15 cellular contexts compared by ENCODE assay signal in the genomic region with DNA sequence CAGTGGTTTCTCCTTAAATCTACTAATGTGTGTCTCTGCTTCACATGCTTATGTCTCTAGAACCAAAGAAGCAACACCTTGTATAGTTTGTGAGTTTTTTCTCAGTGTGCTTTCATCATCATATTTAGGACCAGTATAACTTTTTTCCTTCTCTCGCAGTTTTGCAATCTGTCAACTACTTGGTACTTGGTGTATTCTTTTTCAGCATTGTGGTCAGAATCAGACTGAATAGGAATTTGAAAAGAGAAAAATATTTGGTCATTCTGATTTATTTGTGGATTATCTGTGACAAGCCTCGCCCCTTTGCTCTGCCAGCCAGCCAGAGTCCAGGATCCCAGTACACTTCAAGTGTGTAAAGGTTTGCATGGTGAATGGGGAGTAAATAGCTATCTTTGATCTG.
"Had no signal": no experiment of that assay in that cellular context is flagged by ENCODE, and none has a peak within 500 bp of the region (broad histone marks: within the 10 kb centered on the region; RNA-seq: fewer than 3 reads in every experiment).

No MANE protein-coding gene starts in this region.

- H3K27me3 ChIP-seq: dorsolateral prefrontal cortex, heart right ventricle, right atrium auricular region, tibial artery, upper lobe of left lung, uterus had no signal

- H3K9me3 ChIP-seq: heart right ventricle, mucosa of descending colon, right atrium auricular region, tibial artery, upper lobe of left lung, uterus had no signal

- H3K4me3 Mint-ChIP-seq: nephron progenitor cell had no signal

- H3K27ac ChIP-seq: coronary artery, dorsolateral prefrontal cortex, upper lobe of left lung had no signal

- H3K9me3 Mint-ChIP-seq: nephron progenitor cell had no signal

- H3K36me3 ChIP-seq: right atrium auricular region, tibial artery, uterus had no signal

- ATAC-seq: mucosa of descending colon; stimulated activated naive CD8-positive, alpha-beta T cell treated with anti-CD3 and anti-CD28 coated beads, Interleukin-15, Interleukin-2, amounts not matched to agents 100 U/mL and 50 U/mL, for 24 hours had no signal

- H3K4me3 ChIP-seq: coronary artery, dorsolateral prefrontal cortex, heart right ventricle, mucosa of descending colon, right atrium auricular region, smooth muscle cell, tibial artery, upper lobe of left lung, uterus had no signal

- H3K27ac Mint-ChIP-seq: nephron progenitor cell had no signal

- DNase-seq: central memory CD4-positive, alpha-beta T cell; dorsolateral prefrontal cortex; effector CD8-positive, alpha-beta T cell; heart right ventricle; mucosa of descending colon; nephron progenitor cell; posterior cingulate gyrus; stimulated activated CD4-positive, alpha-beta T cell treated with anti-CD3 and anti-CD28 coated beads, Interleukin-2, amount 100 ng/mL, for 48 hours; stimulated activated naive CD8-positive, alpha-beta T cell treated with anti-CD3 and anti-CD28 coated beads, Interleukin-15, Interleukin-2, amounts not matched to agents 100 U/mL and 50 U/mL, for 24 hours; tibial artery; upper lobe of left lung; uterus had no signal
